Comparison of ENCODE assay signal across 12 cellular contexts in genomic region chr10:124155781-124156401, GRCh38.
DNase-seq lines count a peak whose midpoint lies in the region; ATAC-seq, FAIRE-seq and TF ChIP-seq lines count a peak whose summit lies in the region.
"Had no signal": no experiment of that assay in that cellular context is flagged by ENCODE, and none has a peak within 500 bp of the region (broad histone marks: within the 10 kb centered on the region; RNA-seq: fewer than 3 reads in every experiment).

No MANE protein-coding gene starts in this region.

- H3K36me3 ChIP-seq in gastroesophageal sphincter, result no peaks in the 10 kb centered on the region

- TF ChIP-seq CTCF in gastroesophageal sphincter (IDR thresholded peaks at IDR 0.05), result no peak

- POLR2A ChIA-PET in activated CD4-positive, alpha-beta memory T cell treated with anti-CD3 and anti-CD28 coated beads for 36 hours (lab: Charles Lee), result no interaction called here
- POLR2A ChIA-PET in activated CD4-positive, alpha-beta memory T cell treated with anti-CD3 and anti-CD28 coated beads, Interleukin-2, amount 10 ng/mL, durations not matched to agents 7 days and 5 days (lab: Charles Lee), result no interaction called here

- H3K27ac ChIP-seq in gastroesophageal sphincter, result peak overlapping the region in 3 of 4 donors; percentile 63 to 70 (median 63)

- ATAC-seq in gastroesophageal sphincter (peak; percentile 34), GM21447 (IDR thresholded peaks at IDR 0.05; ENCODE audit: unreplicated experiment) (no peak)
- ATAC-seq: activated CD4-positive, alpha-beta T cell treated with anti-CD3 and anti-CD28 coated beads for 36 hours had no signal

- no peak overlapping the region for H3K4me3 Mint-ChIP-seq in activated CD4-positive, alpha-beta memory T cell treated with anti-CD3 and anti-CD28 coated beads for 36 hours
- no peak overlapping the region for H3K4me3 Mint-ChIP-seq in activated CD4-positive, alpha-beta memory T cell treated with anti-CD3 and anti-CD28 coated beads, Interleukin-2, amount 10 ng/mL, durations not matched to agents 7 days and 5 days
- H3K4me3 Mint-ChIP-seq: activated CD4-positive, alpha-beta T cell treated with anti-CD3 and anti-CD28 coated beads for 36 hours had no signal

- no peaks in the 10 kb centered on the region for H3K9me3 ChIP-seq in gastroesophageal sphincter

- TF ChIP-seq POLR2A in gastroesophageal sphincter (IDR thresholded peaks at IDR 0.05), result no peak

- no peaks in the 10 kb centered on the region for H3K4me1 Mint-ChIP-seq in activated CD4-positive, alpha-beta memory T cell treated with anti-CD3 and anti-CD28 coated beads for 36 hours (ENCODE audit: low read depth)
- peaks cover 3% of the 10 kb centered on the region for H3K4me1 Mint-ChIP-seq in activated CD4-positive, alpha-beta memory T cell treated with anti-CD3 and anti-CD28 coated beads, Interleukin-2, amount 10 ng/mL, durations not matched to agents 7 days and 5 days
- H3K4me1 Mint-ChIP-seq: activated CD4-positive, alpha-beta T cell treated with anti-CD3 and anti-CD28 coated beads for 36 hours had no signal

- H3K27ac Mint-ChIP-seq in activated CD4-positive, alpha-beta memory T cell treated with anti-CD3 and anti-CD28 coated beads for 36 hours, result peak overlapping the region; percentile 1
- no peak overlapping the region for H3K27ac Mint-ChIP-seq in activated CD4-positive, alpha-beta memory T cell treated with anti-CD3 and anti-CD28 coated beads, Interleukin-2, amount 10 ng/mL, durations not matched to agents 7 days and 5 days
- H3K27ac Mint-ChIP-seq: activated CD4-positive, alpha-beta T cell treated with anti-CD3 and anti-CD28 coated beads for 36 hours had no signal

- TF ChIP-seq EP300 in gastroesophageal sphincter (IDR thresholded peaks at IDR 0.05), result no peak

- H3K4me1 ChIP-seq in gastroesophageal sphincter, result peaks cover 5 to 49% (median 37%) of the 10 kb centered on the region in 3 donors

- 8% methylated on average over 12 of the region's 16 CpGs; no CpG with 5 or more reads in 1 of the 2 donors for WGBS in gastroesophageal sphincter (ENCODE audit: low coverage in 1 of 2), 2 donors

- peaks cover 2% of the 10 kb centered on the region for H3K9me3 Mint-ChIP-seq in activated CD4-positive, alpha-beta memory T cell treated with anti-CD3 and anti-CD28 coated beads for 36 hours
- H3K9me3 Mint-ChIP-seq in activated CD4-positive, alpha-beta memory T cell treated with anti-CD3 and anti-CD28 coated beads, Interleukin-2, amount 10 ng/mL, durations not matched to agents 7 days and 5 days, result no peaks in the 10 kb centered on the region

- H3K36me3 Mint-ChIP-seq in activated CD4-positive, alpha-beta memory T cell treated with anti-CD3 and anti-CD28 coated beads for 36 hours, result no peaks in the 10 kb centered on the region
- peaks cover 3% of the 10 kb centered on the region for H3K36me3 Mint-ChIP-seq in activated CD4-positive, alpha-beta memory T cell treated with anti-CD3 and anti-CD28 coated beads, Interleukin-2, amount 10 ng/mL, durations not matched to agents 7 days and 5 days (ENCODE audit: low read depth)

- CTCF ChIA-PET in activated CD4-positive, alpha-beta memory T cell treated with anti-CD3 and anti-CD28 coated beads for 36 hours (lab: Charles Lee), result interaction anchor here (1.2 kb wide), 1 partner anchor 248 kb away, joined by 3 read pairs; no protein-coding TSS in a partner anchor
- CTCF ChIA-PET in activated CD4-positive, alpha-beta memory T cell treated with anti-CD3 and anti-CD28 coated beads, Interleukin-2, amount 10 ng/mL, durations not matched to agents 7 days and 5 days (lab: Charles Lee), result no interaction called here

- FAIRE-seq in urothelium cell line (lab: Jason Lieb, UNC), result no peak

- intact Hi-C loops in activated CD4-positive, alpha-beta memory T cell treated with anti-CD3 and anti-CD28 coated beads for 36 hours (cut with micrococcal nuclease), result loop anchor here (10.0 kb wide), 1 partner anchor 161 kb away; no protein-coding TSS in a partner anchor

- no peaks in the 10 kb centered on the region for H3K27me3 ChIP-seq in gastroesophageal sphincter

- no peak overlapping the region for H3K4me3 ChIP-seq in gastroesophageal sphincter

- no peak for DNase-seq in activated CD4-positive, alpha-beta memory T cell treated with anti-CD3 and anti-CD28 coated beads for 36 hours
- DNase-seq in activated CD4-positive, alpha-beta memory T cell treated with anti-CD3 and anti-CD28 coated beads, Interleukin-2, amount 10 ng/mL, durations not matched to agents 7 days and 5 days, result no peak
- DNase-seq in myocyte (ENCODE audit: low read depth) (peak; percentile 92), urothelium cell line (ENCODE audit: low spot score) (peak; percentile 16), NCI-H1048 (lab: John Stamatoyannopoulos, UW) (no peak), NCI-H2171 treated with DMSO at 0.1 percent for 48 hours (lab: John Stamatoyannopoulos, UW) (no peak)
- DNase-seq: 8988T; activated CD4-positive, alpha-beta T cell treated with anti-CD3 and anti-CD28 coated beads for 36 hours; GDM1; NCI-H2107 had no signal

- H3K27me3 Mint-ChIP-seq in activated CD4-positive, alpha-beta memory T cell treated with anti-CD3 and anti-CD28 coated beads for 36 hours, result peaks cover 4% of the 10 kb centered on the region
- H3K27me3 Mint-ChIP-seq in activated CD4-positive, alpha-beta memory T cell treated with anti-CD3 and anti-CD28 coated beads, Interleukin-2, amount 10 ng/mL, durations not matched to agents 7 days and 5 days, result peaks cover 12% of the 10 kb centered on the region

Comparison
In these comparisons a context has a peak if more than half of its experiments do, and no peak if none do; other contexts are left out.
1. DNase-seq: peak in myocyte (single experiment) and urothelium cell line (single experiment); none in activated CD4-positive, alpha-beta memory T cell treated with anti-CD3 and anti-CD28 coated beads for 36 hours (single experiment), activated CD4-positive, alpha-beta memory T cell treated with anti-CD3 and anti-CD28 coated beads, Interleukin-2, amount 10 ng/mL, durations not matched to agents 7 days and 5 days (single experiment), NCI-H1048 (single experiment) and NCI-H2171 treated with DMSO at 0.1 percent for 48 hours (single experiment).